In genomic region chr1:20440785-20441200, GRCh38 we compare ENCODE assay signal across 8 cellular contexts. TPM values are rescaled to one million over a fixed set of nuclear protein-coding genes. Genes with fewer than 3 reads are reported as not detected.
DNase-seq lines count a peak whose midpoint lies in the region; ATAC-seq and TF ChIP-seq lines count a peak whose summit lies in the region.

No MANE protein-coding gene starts in this region.

- no peaks in the 10 kb centered on the region for H3K9me3 ChIP-seq in MG63
- H3K9me3 ChIP-seq in upper lobe of right lung, result no peaks in the 10 kb centered on the region
- no peaks in the 10 kb centered on the region for H3K9me3 ChIP-seq in ascending aorta

- ATAC-seq in upper lobe of right lung, result peak; percentile 55

- no peak overlapping the region for H3K27ac ChIP-seq in upper lobe of right lung
- no peak overlapping the region for H3K27ac ChIP-seq in ascending aorta

- intact Hi-C loops in upper lobe of right lung (cut with DNase I) (no loop called here), ascending aorta (cut with DNase I) (no loop called here)

- TF ChIP-seq CTCF in upper lobe of right lung (IDR thresholded peaks at IDR 0.05) (no peak), ascending aorta (IDR thresholded peaks at IDR 0.05) (no peak)

- H3K4me3 ChIP-seq in MG63 (no peak overlapping the region), upper lobe of right lung (no peak overlapping the region), ascending aorta (no peak overlapping the region)

- peak; percentile 53 for DNase-seq in DMS153 treated with DMSO at 0.1 percent for 48 hours (lab: John Stamatoyannopoulos, UW; ENCODE audit: unreplicated experiment)
- peak; percentile 60 for DNase-seq in MG63
- DNase-seq in activated CD4-positive, alpha-beta T cell treated with anti-CD3 and anti-CD28 coated beads for 48 hours, result peak; percentile 72
- peak; percentile 13 for DNase-seq in effector CD8-positive, alpha-beta T cell (lab: John Stamatoyannopoulos, UW)
- DNase-seq in mesenteric fat pad (ENCODE audit: low spot score), result peak; percentile 53
- peak; percentile 53 for DNase-seq in upper lobe of right lung
- no peak for DNase-seq in ascending aorta (ENCODE audit: low spot score in 2 of 2)
- no peak for DNase-seq in NOMO-1 (lab: John Stamatoyannopoulos, UW; ENCODE audit: unreplicated experiment in 2 of 2)

- H3K36me3 ChIP-seq in MG63 (no peaks in the 10 kb centered on the region), upper lobe of right lung (no peaks in the 10 kb centered on the region), ascending aorta (no peaks in the 10 kb centered on the region)

- H3K27me3 ChIP-seq in MG63 (no peaks in the 10 kb centered on the region), upper lobe of right lung (no peaks in the 10 kb centered on the region), ascending aorta (no peaks in the 10 kb centered on the region)

- H3K4me1 ChIP-seq in upper lobe of right lung (no peaks in the 10 kb centered on the region), ascending aorta (no peaks in the 10 kb centered on the region)

RNA-seq across cellular contexts. Expression of gene CAMK2N1, which starts 45.2 kb away (rescaled TPM):
- total RNA-seq in MG63 (2014; rRNA removed; shearing (Covaris generic); ENCODE audit: low replicate concordance), result 20.5 and 31.6 TPM in 2 replicates
- total RNA-seq in mesenteric fat pad (13.6 TPM), upper lobe of right lung (73.6 TPM), ascending aorta (1.9 TPM)

Comparison
In these comparisons a context has a peak if more than half of its experiments do, and no peak if none do; other contexts are left out.
1. DNase-seq: peak in DMS153 treated with DMSO at 0.1 percent for 48 hours (single experiment), MG63 (single experiment), activated CD4-positive, alpha-beta T cell treated with anti-CD3 and anti-CD28 coated beads for 48 hours (single experiment), effector CD8-positive, alpha-beta T cell (single experiment), mesenteric fat pad (single experiment) and upper lobe of right lung (single experiment); none in ascending aorta (0 of 2) and NOMO-1 (0 of 2).